8 cellular contexts compared by ENCODE assay signal in the genomic region with DNA sequence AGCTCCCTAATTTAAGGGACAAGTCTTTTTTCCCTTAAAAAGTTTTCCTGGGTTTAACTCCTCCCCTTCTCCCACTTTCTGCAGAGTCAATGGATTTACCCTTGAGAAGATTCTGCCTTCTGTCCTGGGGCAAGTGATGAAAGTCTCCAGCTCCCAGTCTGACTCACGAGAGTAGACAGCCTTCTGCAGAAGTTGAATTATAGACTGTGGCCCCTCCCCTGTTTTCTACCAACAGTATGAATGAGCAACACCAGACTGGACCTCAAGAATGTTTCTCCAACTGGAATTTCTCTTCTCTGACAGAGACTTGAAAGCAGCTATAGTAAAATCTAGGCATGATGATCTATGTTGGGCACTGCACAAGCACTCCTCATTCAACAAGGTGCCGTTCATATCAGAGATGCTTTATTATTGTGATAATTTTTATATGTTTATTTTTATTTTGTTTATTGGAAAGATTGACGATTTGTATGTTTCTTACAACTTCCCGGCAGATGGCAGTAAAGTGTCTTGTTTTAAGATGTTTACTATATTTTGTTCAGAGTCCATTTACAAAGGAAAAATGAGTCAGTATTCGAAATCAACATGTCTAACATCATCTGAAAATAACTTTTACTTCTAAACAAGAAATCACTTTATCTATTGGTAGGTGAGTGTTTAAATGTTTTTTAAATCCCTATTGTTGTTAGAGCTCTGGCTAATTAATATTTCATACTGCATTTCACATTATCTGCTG. TPM values are rescaled to one million over a fixed set of nuclear protein-coding genes. Genes with fewer than 3 reads are reported as not detected.
DNase-seq lines count a peak whose midpoint lies in the region; ATAC-seq and TF ChIP-seq lines count a peak whose summit lies in the region.

No MANE protein-coding gene starts in this region.

- no peaks in the 10 kb centered on the region for H3K36me3 ChIP-seq in tibial nerve

- TF ChIP-seq CTCF in epithelial cell of esophagus (IDR thresholded peaks at IDR 0.05; ENCODE audit: insufficient read depth, low read depth, low read length, missing control alignments) (no peak), tibial nerve (IDR thresholded peaks at IDR 0.05) (peak in 3 of 5 experiments; percentile 13 to 25 (median 18))

- H3K4me1 Mint-ChIP-seq in stimulated activated effector memory CD8-positive, alpha-beta T cell treated with anti-CD3 and anti-CD28 coated beads, Interleukin-12 subunit alpha, Interleukin-12 subunit beta, amount 100 ng/mL, for 72 hours = no peaks in the 10 kb centered on the region

- H3K27me3 ChIP-seq in tibial nerve = no peaks in the 10 kb centered on the region

- H3K4me1 ChIP-seq in tibial nerve = no peaks in the 10 kb centered on the region

- no peak overlapping the region for H3K27ac Mint-ChIP-seq in stimulated activated effector memory CD8-positive, alpha-beta T cell treated with anti-CD3 and anti-CD28 coated beads, Interleukin-12 subunit alpha, Interleukin-12 subunit beta, amount 100 ng/mL, for 72 hours

- H3K9me3 Mint-ChIP-seq in stimulated activated effector memory CD8-positive, alpha-beta T cell treated with anti-CD3 and anti-CD28 coated beads, Interleukin-12 subunit alpha, Interleukin-12 subunit beta, amount 100 ng/mL, for 72 hours = no peaks in the 10 kb centered on the region

- H3K36me3 Mint-ChIP-seq in stimulated activated effector memory CD8-positive, alpha-beta T cell treated with anti-CD3 and anti-CD28 coated beads, Interleukin-12 subunit alpha, Interleukin-12 subunit beta, amount 100 ng/mL, for 72 hours = no peaks in the 10 kb centered on the region

- 23 to 28% methylated on average over 5 of the region's 5 CpGs for WGBS in tibial nerve, 2 donors

- no peak overlapping the region for H3K27ac ChIP-seq in tibial nerve

- H3K9me3 ChIP-seq in tibial nerve = no peaks in the 10 kb centered on the region

- H3K4me3 Mint-ChIP-seq in stimulated activated effector memory CD8-positive, alpha-beta T cell treated with anti-CD3 and anti-CD28 coated beads, Interleukin-12 subunit alpha, Interleukin-12 subunit beta, amount 100 ng/mL, for 72 hours = no peak overlapping the region

- DNase-seq in NCI-H82 (lab: John Stamatoyannopoulos, UW) = peak; percentile 48
- DNase-seq in NCI-H82 treated with DMSO at 0.1 percent for 48 hours (lab: John Stamatoyannopoulos, UW; ENCODE audit: unreplicated experiment) = no peak
- DNase-seq in NCI-H526 (lab: John Stamatoyannopoulos, UW) = peak; percentile 40 to 64
- DNase-seq in epithelial cell of esophagus (ENCODE audit: low read depth) = peak; percentile 86
- DNase-seq in tibial nerve (ENCODE audit: low spot score in 2 of 2) = peak in 1 of 2 donors; percentile 21
- DNase-seq in stimulated activated effector memory CD8-positive, alpha-beta T cell treated with anti-CD3 and anti-CD28 coated beads, Interleukin-12 subunit alpha, Interleukin-12 subunit beta, amount 100 ng/mL, for 72 hours (ENCODE audit: low spot score in 2 of 2) = no peak
- DNase-seq in stimulated activated CD4-positive, alpha-beta T cell treated with anti-CD3 and anti-CD28 coated beads, Interleukin-4, amount 100 ng/mL, for 4 hours = no peak

- ATAC-seq in stimulated activated effector memory CD8-positive, alpha-beta T cell treated with anti-CD3 and anti-CD28 coated beads, Interleukin-12 subunit alpha, Interleukin-12 subunit beta, amount 100 ng/mL, for 72 hours = no peak
- no peak for ATAC-seq in GM21381 (IDR thresholded peaks at IDR 0.05; ENCODE audit: unreplicated experiment)

- TF ChIP-seq POLR2A in tibial nerve (IDR thresholded peaks at IDR 0.05) = no peak

- no peak overlapping the region for H3K4me3 ChIP-seq in epithelial cell of esophagus (ENCODE audit: low read length)
- no peak overlapping the region for H3K4me3 ChIP-seq in tibial nerve

- TF ChIP-seq EP300 in tibial nerve (IDR thresholded peaks at IDR 0.05) = no peak

RNA-seq across cellular contexts. Expression of a gene that starts 56.6 kb away (rescaled TPM):
- 10 to 100 TPM in 3 of 4 donors, 1 to 10 TPM in 1; 8.4 to 37.4 (median 19.3) TPM for total RNA-seq in tibial nerve

Comparison
In these comparisons a context has a peak if more than half of its experiments do, and no peak if none do; other contexts are left out.
1. DNase-seq: peak in NCI-H82 (single experiment), NCI-H526 (2 of 2) and epithelial cell of esophagus (single experiment); none in NCI-H82 treated with DMSO at 0.1 percent for 48 hours (single experiment), stimulated activated effector memory CD8-positive, alpha-beta T cell treated with anti-CD3 and anti-CD28 coated beads, Interleukin-12 subunit alpha, Interleukin-12 subunit beta, amount 100 ng/mL, for 72 hours (0 of 2) and stimulated activated CD4-positive, alpha-beta T cell treated with anti-CD3 and anti-CD28 coated beads, Interleukin-4, amount 100 ng/mL, for 4 hours (0 of 2).